Comparison of ENCODE assay signal across 8 cellular contexts in the genomic region with DNA sequence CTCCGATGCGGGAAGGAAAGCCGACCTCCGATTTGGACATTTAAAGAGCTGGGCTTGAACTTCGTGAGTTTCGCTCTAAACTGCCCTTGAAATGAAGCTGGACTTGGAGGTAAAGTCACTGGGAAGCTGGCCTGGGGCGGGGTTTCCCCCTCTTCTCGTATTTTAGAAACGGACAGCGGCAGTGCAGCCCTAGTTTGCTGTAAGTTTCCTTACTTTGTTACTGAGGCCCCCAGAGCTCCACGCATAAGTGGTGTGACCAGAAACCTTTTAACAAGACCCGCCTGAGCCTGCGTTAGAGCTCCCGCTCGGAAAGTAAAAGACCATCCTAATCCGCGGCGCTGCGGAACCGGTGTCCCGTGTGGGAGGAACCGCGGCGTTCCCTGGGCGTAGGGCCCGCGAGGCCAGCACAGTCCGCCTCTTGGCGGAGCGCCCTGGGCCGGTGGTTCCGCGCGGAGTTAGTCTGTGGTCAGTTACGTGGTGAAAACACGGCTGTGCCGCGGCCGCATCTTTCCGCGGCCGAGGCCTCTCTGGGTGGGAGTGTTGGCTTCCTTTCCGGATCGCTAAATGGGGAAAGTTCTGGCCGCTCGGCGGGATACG. TPM values are rescaled to one million over a fixed set of nuclear protein-coding genes. Genes with fewer than 3 reads are reported as not detected.
DNase-seq lines count a peak whose midpoint lies in the region; ATAC-seq and TF ChIP-seq lines count a peak whose summit lies in the region.

No MANE protein-coding gene starts in this region.

- H3K4me3 ChIP-seq in PC-3 (ENCODE audit: low read length) (peak overlapping the region; percentile 89), astrocyte of the spinal cord (ENCODE audit: low read depth, low read length) (peak overlapping the region; percentile 82), right cardiac atrium (ENCODE audit: low read length) (peak overlapping the region; percentile 97), prostate gland (peak overlapping the region; percentile 75 to 87)

- peak overlapping the region; percentile 83 for H3K4me2 ChIP-seq in PC-3 (ENCODE audit: low read length)

- peak; percentile 3 for TF ChIP-seq POLR2A in prostate gland (IDR thresholded peaks at IDR 0.05)

- H3K4me1 ChIP-seq in PC-3 (ENCODE audit: insufficient read depth, low read length): peaks cover 36% of the 10 kb centered on the region
- no peaks in the 10 kb centered on the region for H3K4me1 ChIP-seq in right cardiac atrium (ENCODE audit: control insufficient read depth, insufficient read depth, low read length)
- no peaks in the 10 kb centered on the region for H3K4me1 ChIP-seq in prostate gland (replicated peaks)

- BruUV-seq in PC-3 (replicated peaks; lab: Mats Ljungman, UMichigan): TSS peak; percentile 32

- peaks cover 54% of the 10 kb centered on the region for H3K79me2 ChIP-seq in PC-3 (ENCODE audit: low read length)

- H4K20me1 ChIP-seq in PC-3 (ENCODE audit: low read length): peaks cover 31% of the 10 kb centered on the region

- POLR2A ChIA-PET in PC-3 (lab: Charles Lee; ENCODE audit: unreplicated experiment): interaction anchor here (0.6 to 1.3 kb wide), 6 partner anchors 21 to 130 kb away, joined by 3 to 9 read pairs (median 6); no protein-coding TSS in a partner anchor

- CTCF ChIA-PET in PC-3 (lab: Charles Lee): interaction anchor here (1.2 to 2.5 kb wide), 2 partner anchors 59 to 69 kb away, joined by 6 to 26 read pairs; no protein-coding TSS in a partner anchor

- peak overlapping the region; percentile 97 for H3K9ac ChIP-seq in PC-3 (ENCODE audit: low read length)

- TF ChIP-seq CTCF in PC-3 (conservative IDR thresholded peaks at IDR 0.05; ENCODE audit: low read depth, low read length) (no peak), astrocyte of the spinal cord (IDR thresholded peaks at IDR 0.05; ENCODE audit: low read depth, low read length) (no peak), prostate gland (IDR thresholded peaks at IDR 0.05) (no peak)

- no peaks in the 10 kb centered on the region for H3K9me2 ChIP-seq in PC-3 (replicated peaks; ENCODE audit: low read length)

- WGBS in right cardiac atrium: under 1% methylated on average over 48 of the region's 48 CpGs
- under 1% methylated on average over 47 of the region's 48 CpGs for WGBS in prostate gland

- DNase-seq in stimulated activated CD4-positive, alpha-beta T cell treated with anti-CD3 and anti-CD28 coated beads, Interleukin-12 subunit alpha, Interleukin-12 subunit beta, amount 100 ng/mL, for 4 hours: peak; percentile 29
- no peak for DNase-seq in stimulated activated CD4-positive, alpha-beta T cell treated with anti-CD3 and anti-CD28 coated beads, Interleukin-1b, Interleukin-23, amount 100 ng/mL, for 48 hours
- peak; percentile 40 for DNase-seq in PC-3
- peak; percentile 78 for DNase-seq in astrocyte of the spinal cord (ENCODE audit: low read depth, low spot score)
- peak; percentile 81 to 93 (median 91) for DNase-seq in right cardiac atrium
- peak; percentile 75 for DNase-seq in prostate gland (ENCODE audit: low spot score)

- ATAC-seq in PC-3: peak; percentile 29
- peak; percentile 90 to 93 for ATAC-seq in right cardiac atrium
- ATAC-seq in GM18502 (IDR thresholded peaks at IDR 0.05; ENCODE audit: poor library complexity, unreplicated experiment): no peak
- ATAC-seq in HG02840 (IDR thresholded peaks at IDR 0.05; ENCODE audit: low FRiP score, unreplicated experiment): no peak

- H3K36me3 ChIP-seq in PC-3 (ENCODE audit: low read depth, low read length): peaks cover 7% of the 10 kb centered on the region
- H3K36me3 ChIP-seq in prostate gland: no peaks in the 10 kb centered on the region

- H3K27ac ChIP-seq in PC-3 (ENCODE audit: low read length) (peak overlapping the region; percentile 88), right cardiac atrium (ENCODE audit: low read length) (peak overlapping the region; percentile 75), prostate gland (peak overlapping the region; percentile 94 to 96)

- in situ Hi-C loops in astrocyte of the spinal cord (cut with HindIII; ENCODE audit: low sequenced_read_pairs): no loop called here

- H2AFZ ChIP-seq in PC-3 (ENCODE audit: low read length): peak overlapping the region; percentile 60

- H3F3A ChIP-seq in PC-3 (ENCODE audit: low read length, unreplicated experiment): peaks cover 4% of the 10 kb centered on the region

- no peaks in the 10 kb centered on the region for H3K9me3 ChIP-seq in PC-3 (ENCODE audit: low read length)
- H3K9me3 ChIP-seq in right cardiac atrium (ENCODE audit: control insufficient read depth, low read length): no peaks in the 10 kb centered on the region
- H3K9me3 ChIP-seq in prostate gland: no peaks in the 10 kb centered on the region

- H3K27me3 ChIP-seq in PC-3 (ENCODE audit: low read length): no peaks in the 10 kb centered on the region
- no peaks in the 10 kb centered on the region for H3K27me3 ChIP-seq in right cardiac atrium (ENCODE audit: control insufficient read depth, insufficient read depth)
- H3K27me3 ChIP-seq in prostate gland (replicated peaks; ENCODE audit: insufficient read depth): no peaks in the 10 kb centered on the region

- intact Hi-C loops in PC-3 (cut with micrococcal nuclease): loop anchor here (1.0 to 2.0 kb wide), 4 partner anchors 60 to 131 kb away; no protein-coding TSS in a partner anchor
- intact Hi-C loops in right cardiac atrium (cut with DNase I): loop anchor here in 1 of 4 donors (2.0 kb wide), 1 partner anchor 43 kb away; no protein-coding TSS in a partner anchor
- intact Hi-C loops in prostate gland (cut with DNase I): loop anchor here (5.0 to 10.0 kb wide), 2 partner anchors 61 to 511 kb away; no protein-coding TSS in a partner anchor

RNA-seq across cellular contexts. Expression of a gene that starts 0.4 kb away (rescaled TPM):
- 22.9 and 29.2 TPM in 2 replicates for total RNA-seq in PC-3 (2014; rRNA removed)
- 1 to 10 TPM; 2.2 to 4.3 (median 2.7) TPM for total RNA-seq in right cardiac atrium
- 1.8 TPM for polyA plus RNA-seq in right cardiac atrium
- 1 to 10 TPM; 5.9 to 7.2 TPM for total RNA-seq in prostate gland

Comparison
In these comparisons a context has a peak if more than half of its experiments do, and no peak if none do; other contexts are left out.
1. ATAC-seq: peak in PC-3 (single experiment) and right cardiac atrium (2 of 2); none in GM18502 (single experiment) and HG02840 (single experiment).
2. Peak in every context shown above with its lines, with median percentiles within 50 percentile points of each other: H3K27ac ChIP-seq and H3K4me3 ChIP-seq.